In the genomic region with DNA sequence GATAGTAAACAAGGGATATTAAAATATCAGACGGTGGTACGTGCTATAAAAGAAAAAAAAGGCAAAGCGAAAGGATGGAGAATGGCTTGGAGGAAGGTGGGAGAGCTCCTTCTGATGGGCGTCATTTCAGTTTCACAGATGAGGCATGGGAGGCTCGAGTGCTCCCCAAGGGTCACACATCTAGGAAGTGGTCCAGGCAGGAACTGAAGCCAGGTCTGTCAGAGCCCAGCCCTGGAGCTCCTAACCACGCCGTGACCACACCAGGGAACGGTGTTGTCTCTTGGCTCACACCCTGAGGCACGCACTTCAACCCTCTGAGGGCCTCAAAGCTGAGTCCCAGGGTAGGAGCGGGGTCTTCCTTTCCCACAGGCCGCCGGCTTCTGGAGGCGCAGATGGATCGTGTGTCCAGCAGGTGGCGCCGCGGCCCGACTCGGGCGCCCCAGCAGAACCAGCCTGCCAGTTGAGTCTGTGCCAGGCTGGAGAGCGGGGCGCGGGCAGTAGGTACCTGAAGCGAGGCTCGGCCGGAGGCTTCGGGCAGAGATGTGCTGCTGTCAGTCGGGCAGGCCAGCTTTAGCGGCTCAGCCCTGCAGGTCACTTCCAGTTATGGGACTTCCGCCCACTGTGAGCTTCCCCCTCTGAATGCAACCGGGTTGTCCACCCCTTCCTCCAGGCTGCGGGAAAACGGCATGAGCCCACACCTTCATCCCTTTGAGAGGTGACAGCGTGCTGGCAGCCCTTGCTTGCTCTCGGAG, we compare ENCODE assay signal across 8 cellular contexts.
DNase-seq lines count a peak whose midpoint lies in the region; ATAC-seq and TF ChIP-seq lines count a peak whose summit lies in the region.

No MANE protein-coding gene starts in this region.

- TF ChIP-seq CTCF in adrenal gland (IDR thresholded peaks at IDR 0.05) = peak; percentile 62 to 83 (median 80)

- H3K9me3 ChIP-seq in HUES48 (ENCODE audit: control insufficient read depth, insufficient read depth, low read length) (peaks cover 5% of the 10 kb centered on the region; the same call in 1 of the 2 replicates), SJSA1 (replicated peaks) (no peaks in the 10 kb centered on the region; the same call in 1 of the 2 replicates), adrenal gland (replicated peaks in 1 of 3) (no peaks in the 10 kb centered on the region)

- H3K27me3 ChIP-seq in HUES48 (ENCODE audit: control insufficient read depth, insufficient read depth, low read length) = peaks cover 18% of the 10 kb centered on the region
- peaks cover 3% of the 10 kb centered on the region for H3K27me3 ChIP-seq in SJSA1 (replicated peaks)
- peaks cover 7% of the 10 kb centered on the region for H3K27me3 ChIP-seq in adrenal gland
- no peaks in the 10 kb centered on the region for H3K27me3 ChIP-seq in rectal smooth muscle tissue (ENCODE audit: control insufficient read depth, insufficient read depth, low read length)

- H3K4me1 ChIP-seq in HUES48 (ENCODE audit: control insufficient read depth, insufficient read depth, low read length) (peaks cover 4% of the 10 kb centered on the region; the same call in 1 of the 2 replicates), SJSA1 (replicated peaks) (peaks cover 10% of the 10 kb centered on the region), adrenal gland (replicated peaks in 1 of 2) (no peaks in the 10 kb centered on the region), rectal smooth muscle tissue (ENCODE audit: control insufficient read depth, insufficient read depth, low read length) (peaks cover 4% of the 10 kb centered on the region)

- H3K4me3 ChIP-seq in HUES48 (ENCODE audit: low read depth, low read length) (peak overlapping the region; percentile 49; the same call in 1 of the 2 replicates), SJSA1 (peak overlapping the region; percentile 13), adrenal gland (no peak overlapping the region), rectal smooth muscle tissue (ENCODE audit: low read length) (peak overlapping the region; percentile 38)

- no peak overlapping the region for H3K9ac ChIP-seq in HUES48 (ENCODE audit: low read depth, low read length)
- H3K9ac ChIP-seq in rectal smooth muscle tissue (ENCODE audit: low read length) = no peak overlapping the region

- H3K27ac ChIP-seq in HUES48 (ENCODE audit: low read depth, low read length) (no peak overlapping the region), SJSA1 (no peak overlapping the region), adrenal gland (no peak overlapping the region), rectal smooth muscle tissue (ENCODE audit: low read depth, low read length) (no peak overlapping the region)

- no peaks in the 10 kb centered on the region for H3K36me3 ChIP-seq in HUES48 (ENCODE audit: control insufficient read depth, insufficient read depth, low read length)
- no peaks in the 10 kb centered on the region for H3K36me3 ChIP-seq in SJSA1
- H3K36me3 ChIP-seq in adrenal gland (replicated peaks in 1 of 2) = no peaks in the 10 kb centered on the region
- no peaks in the 10 kb centered on the region for H3K36me3 ChIP-seq in rectal smooth muscle tissue (ENCODE audit: control insufficient read depth, insufficient read depth, low read length)

- intact Hi-C loops in adrenal gland (cut with DNase I) = no loop called here

- DNase-seq in DMS153 treated with DMSO at 0.1 percent for 48 hours (lab: John Stamatoyannopoulos, UW; ENCODE audit: unreplicated experiment) (peak; percentile 1), SJSA1 (ENCODE audit: low read depth in 1 of 2, low spot score in 2 of 2) (peak; percentile 65 to 66), adrenal gland (peak; percentile 34 to 73 (median 57)), hepatic stellate cell (ENCODE audit: low spot score) (peak; percentile 71)

- ATAC-seq in GM19395 (IDR thresholded peaks at IDR 0.05; ENCODE audit: unreplicated experiment) = no peak
- no peak for ATAC-seq in HG02763 (IDR thresholded peaks at IDR 0.05; ENCODE audit: unreplicated experiment)

- WGBS in adrenal gland, 4 donors = 18 to 32% (median 24%) methylated on average over 9 to 35 of the region's 35 CpGs

- TF ChIP-seq POLR2A in adrenal gland (IDR thresholded peaks at IDR 0.05) = no peak

Comparison
In these comparisons a context has a peak if more than half of its experiments do, and no peak if none do; other contexts are left out.
1. DNase-seq: peak in every context shown above with its lines; median percentile 71 in hepatic stellate cell; 66 in SJSA1; 57 in adrenal gland; 1 in DMS153 treated with DMSO at 0.1 percent for 48 hours.
2. H3K4me3 ChIP-seq: peak in HUES48 (single experiment), SJSA1 (single experiment) and rectal smooth muscle tissue (single experiment); none in adrenal gland (0 of 4).